In the genomic region with DNA sequence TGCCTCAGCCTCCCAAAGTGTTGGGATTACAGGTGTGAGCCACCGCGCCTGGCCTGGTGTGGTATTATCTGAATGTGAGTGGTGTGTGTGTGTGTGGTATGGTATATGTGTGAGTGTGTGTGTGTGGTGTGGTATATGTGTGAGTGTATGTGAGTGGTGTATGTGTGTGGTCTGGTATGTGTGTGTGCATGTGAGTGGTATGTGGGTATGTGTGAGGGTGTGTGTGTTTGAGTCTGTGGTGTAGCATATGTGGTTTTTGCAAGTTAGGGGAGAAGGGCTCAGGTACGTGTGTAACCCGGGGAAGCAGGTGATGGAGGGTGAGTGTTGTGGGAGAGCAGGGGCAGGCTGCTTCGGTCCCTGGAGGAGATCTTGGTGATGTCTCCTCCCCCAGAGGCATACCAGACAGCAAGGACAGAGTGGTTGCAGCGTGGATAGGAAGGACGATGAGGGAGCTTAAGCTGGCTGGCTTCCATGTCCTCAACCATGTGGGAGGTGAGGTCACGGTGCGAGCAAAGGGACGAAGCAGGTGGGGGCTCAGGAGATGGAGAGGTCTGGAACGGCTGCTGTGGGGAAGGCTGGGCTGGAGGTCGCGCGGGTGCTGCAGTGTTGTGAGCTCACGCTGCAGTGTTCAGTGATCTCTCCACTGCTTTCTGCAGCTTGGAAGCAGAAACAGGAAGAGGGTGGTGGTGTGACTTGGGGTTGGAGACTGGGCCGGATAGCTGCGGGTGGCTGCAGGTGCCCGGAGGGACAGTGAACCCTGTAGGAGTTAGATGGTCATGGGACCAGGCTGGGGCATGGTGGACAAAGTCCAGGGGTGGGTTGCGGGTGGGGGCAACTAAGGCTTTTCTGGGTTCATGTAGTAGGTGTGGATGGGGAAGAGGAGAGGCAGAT, we compare ENCODE assay signal across 8 cellular contexts. TPM values are rescaled to one million over a fixed set of nuclear protein-coding genes. Genes with fewer than 3 reads are reported as not detected.
A peak's percentile ranks its signal among the peaks of the same experiment; 100 is the strongest.
DNase-seq lines count a peak whose midpoint lies in the region; ATAC-seq and TF ChIP-seq lines count a peak whose summit lies in the region.

No MANE protein-coding gene starts in this region.

- DNase-seq in G401 (ENCODE audit: low spot score), result peak; percentile 47
- DNase-seq in cerebellar cortex (ENCODE audit: low spot score), result peak; percentile 29
- DNase-seq in natural killer cell, result peak; percentile 43
- DNase-seq in NCI-H526 treated with DMSO at 0.1 percent for 48 hours (lab: John Stamatoyannopoulos, UW), result no peak
- no peak for DNase-seq in NCI-H146 (lab: John Stamatoyannopoulos, UW)
- DNase-seq in CD14-positive monocyte (ENCODE audit: low spot score), result no peak

- TF ChIP-seq CTCF in natural killer cell (IDR thresholded peaks at IDR 0.05) (no peak), CD14-positive monocyte (IDR thresholded peaks at IDR 0.05) (no peak)

- H3K36me3 Mint-ChIP-seq in natural killer cell (no peaks in the 10 kb centered on the region), CD14-positive monocyte (peaks cover 0 to 43% of the 10 kb centered on the region in 2 donors)

- H3K27ac Mint-ChIP-seq in natural killer cell, result no peak overlapping the region
- no peak overlapping the region for H3K27ac Mint-ChIP-seq in CD14-positive monocyte

- no peaks in the 10 kb centered on the region for H3K9me3 Mint-ChIP-seq in natural killer cell
- no peaks in the 10 kb centered on the region for H3K9me3 Mint-ChIP-seq in CD14-positive monocyte

- H3K4me3 Mint-ChIP-seq in natural killer cell (no peak overlapping the region), CD14-positive monocyte (no peak overlapping the region)

- H3K27me3 Mint-ChIP-seq in natural killer cell (ENCODE audit: low read depth in 2 of 2), result no peaks in the 10 kb centered on the region
- no peaks in the 10 kb centered on the region for H3K27me3 Mint-ChIP-seq in CD14-positive monocyte (ENCODE audit: low read depth in 3 of 3)

- H3K4me1 Mint-ChIP-seq in natural killer cell, result peaks cover 0 to 18% of the 10 kb centered on the region in 2 donors
- peaks cover 28% of the 10 kb centered on the region for H3K4me1 Mint-ChIP-seq in CD14-positive monocyte

- intact Hi-C loops in natural killer cell (cut with micrococcal nuclease), result no loop called here
- intact Hi-C loops in CD14-positive monocyte (cut with micrococcal nuclease), result no loop called here

- peak; percentile 51 for ATAC-seq in HG03571 (IDR thresholded peaks at IDR 0.05; ENCODE audit: unreplicated experiment)
- ATAC-seq in natural killer cell, result peak; percentile 57 to 70 (median 61)
- ATAC-seq in HG03135 (IDR thresholded peaks at IDR 0.05; ENCODE audit: unreplicated experiment), result no peak

- in situ Hi-C loops in G401 (cut with HindIII; ENCODE audit: low sequenced_read_pairs), result no loop called here

RNA-seq across cellular contexts. Expression of gene ZYX, which starts 5.0 kb away (rescaled TPM):
- 25.0 and 33.5 TPM in 2 replicates for total RNA-seq in G401 (2014; rRNA removed; shearing (Covaris generic))
- 100 to 1,000 TPM; 168 to 219 (median 186) TPM for total RNA-seq in natural killer cell
- polyA plus RNA-seq in CD14-positive monocyte, result 100 to 1,000 TPM; 198 to 331 TPM

RNA-seq across cellular contexts. Expression of gene EPHA1, which starts 22.5 kb away (rescaled TPM):
- not detected in 2 replicates for total RNA-seq in G401 (2014; rRNA removed; shearing (Covaris generic))
- total RNA-seq in natural killer cell, result 1 to 10 TPM in 2 of 3 donors, not detected in 1; 1.0 to 1.2 TPM
- polyA plus RNA-seq in CD14-positive monocyte, result under 1 TPM in 1 of 2 donors, not detected in 1; 0.50 TPM

RNA-seq across cellular contexts. Expression of gene FAM131B, which starts 23.6 kb away (rescaled TPM):
- 0.06 and 0.31 TPM in 2 replicates for total RNA-seq in G401 (2014; rRNA removed; shearing (Covaris generic))
- 1 to 10 TPM; 2.3 to 2.8 (median 2.5) TPM for total RNA-seq in natural killer cell
- under 1 TPM in 1 of 2 donors, not detected in 1; 0.72 TPM for polyA plus RNA-seq in CD14-positive monocyte

RNA-seq across cellular contexts. Expression of gene TAS2R60, which starts 57.1 kb away (rescaled TPM):
- not detected in 2 replicates for total RNA-seq in G401 (2014; rRNA removed; shearing (Covaris generic))
- under 1 TPM in 1 of 3 donors, not detected in 2; 0.40 TPM for total RNA-seq in natural killer cell
- polyA plus RNA-seq in CD14-positive monocyte, result not detected

Comparison
In these comparisons a context has a peak if more than half of its experiments do, and no peak if none do; other contexts are left out.
1. DNase-seq: peak in G401 (single experiment), cerebellar cortex (single experiment) and natural killer cell (single experiment); none in NCI-H526 treated with DMSO at 0.1 percent for 48 hours (single experiment), NCI-H146 (single experiment) and CD14-positive monocyte (single experiment).